In genomic region chr6:225121-225721, GRCh38 we compare ENCODE assay signal across 9 cellular contexts.
DNase-seq lines count a peak whose midpoint lies in the region; ATAC-seq and FAIRE-seq lines count a peak whose summit lies in the region.
"Had no signal": no experiment of that assay in that cellular context is flagged by ENCODE, and none has a peak within 500 bp of the region (broad histone marks: within the 10 kb centered on the region; RNA-seq: fewer than 3 reads in every experiment).

No MANE protein-coding gene starts in this region.

- DNase-seq in GM19239 (ENCODE audit: insufficient read length, low spot score) (no peak), ACHN (no peak), NCI-H2196 (lab: John Stamatoyannopoulos, UW; ENCODE audit: unreplicated experiment) (no peak)
- DNase-seq in activated CD4-positive, CD25-positive, alpha-beta regulatory T cell treated with anti-CD3 and anti-CD28 coated beads, Interleukin-2, amount 50 U/mL, for 72 hours, result peak; percentile 69
- peak in 1 of 2 donors; percentile 32 for DNase-seq in central memory CD8-positive, alpha-beta T cell (ENCODE audit: low spot score in 2 of 2)
- DNase-seq in stimulated activated CD4-positive, alpha-beta T cell treated with anti-CD3 and anti-CD28 coated beads, Interleukin-4, amount 100 ng/mL, for 4 hours, result peak; percentile 60 to 77
- DNase-seq: SK-N-SH had no signal

- in situ Hi-C loops in ACHN (cut with HindIII; ENCODE audit: low pct_ligation_motif_present, low pct_unique_long_range_greater_than_20kb, low sequenced_read_pairs), result no loop called here

- H3K4me3 Mint-ChIP-seq in central memory CD8-positive, alpha-beta T cell, result peak overlapping the region; percentile 71

- peak; percentile 84 for ATAC-seq in central memory CD8-positive, alpha-beta T cell (replicated peaks; ENCODE audit: extremely low read depth, poor library complexity, severe bottlenecking)
- ATAC-seq in HG03196 (IDR thresholded peaks at IDR 0.05; ENCODE audit: unreplicated experiment), result no peak
- ATAC-seq in GM18867 (IDR thresholded peaks at IDR 0.05; ENCODE audit: unreplicated experiment), result no peak

- H3K27ac Mint-ChIP-seq in central memory CD8-positive, alpha-beta T cell (ENCODE audit: low read depth), result peak overlapping the region; percentile 84

- H3K36me3 Mint-ChIP-seq in central memory CD8-positive, alpha-beta T cell (ENCODE audit: insufficient read depth), result peaks cover 3% of the 10 kb centered on the region

- H3K9me3 Mint-ChIP-seq in central memory CD8-positive, alpha-beta T cell, result no peaks in the 10 kb centered on the region

- H3K4me1 Mint-ChIP-seq in central memory CD8-positive, alpha-beta T cell, result peaks cover 43% of the 10 kb centered on the region

- FAIRE-seq in GM19239 (lab: Jason Lieb, UNC), result peak; percentile 99

- no peaks in the 10 kb centered on the region for H3K27me3 Mint-ChIP-seq in central memory CD8-positive, alpha-beta T cell

Comparison
In these comparisons a context has a peak if more than half of its experiments do, and no peak if none do; other contexts are left out.
1. DNase-seq: peak in activated CD4-positive, CD25-positive, alpha-beta regulatory T cell treated with anti-CD3 and anti-CD28 coated beads, Interleukin-2, amount 50 U/mL, for 72 hours (single experiment) and stimulated activated CD4-positive, alpha-beta T cell treated with anti-CD3 and anti-CD28 coated beads, Interleukin-4, amount 100 ng/mL, for 4 hours (2 of 2); none in GM19239 (single experiment), ACHN (single experiment) and NCI-H2196 (single experiment).